In genomic region chr7:82293467-82293866, GRCh38 we compare ENCODE assay signal across 7 cellular contexts.
"Had no signal": no experiment of that assay in that cellular context is flagged by ENCODE, and none has a peak within 500 bp of the region (broad histone marks: within the 10 kb centered on the region; RNA-seq: fewer than 3 reads in every experiment).

No MANE protein-coding gene starts in this region.

- H3K4me3 ChIP-seq: GM23248 had no signal

- H3K27ac ChIP-seq: GM23248, HL-60 had no signal

- H3K9me3 Mint-ChIP-seq: HFFc6 had no signal

- H3K4me3 Mint-ChIP-seq: H9, HFFc6, IgD-negative memory B cell had no signal

- H3K27ac Mint-ChIP-seq: HFFc6, IgD-negative memory B cell had no signal

- H3K27me3 Mint-ChIP-seq: IgD-negative memory B cell had no signal

- H3K36me3 Mint-ChIP-seq: IgD-negative memory B cell had no signal

- H2AFZ ChIP-seq: GM23248 had no signal

- DNase-seq: GM23248, H9, HCEC 1CT, HFFc6 had no signal

- ATAC-seq: HepG2 had no signal

- H3K4me1 Mint-ChIP-seq: IgD-negative memory B cell had no signal

- H3K9ac ChIP-seq: GM23248 had no signal
